In genomic region chr2:204974487-204974886, GRCh38 we compare ENCODE assay signal across 9 cellular contexts.
"Had no signal": no experiment of that assay in that cellular context is flagged by ENCODE, and none has a peak within 500 bp of the region (broad histone marks: within the 10 kb centered on the region; RNA-seq: fewer than 3 reads in every experiment).

No MANE protein-coding gene starts in this region.

- H3K36me3 ChIP-seq: HAP-1 had no signal

- H3K9me3 ChIP-seq: HAP-1 had no signal

- H3K27ac Mint-ChIP-seq: HFFc6, IgD-negative memory B cell had no signal

- H3K4me3 ChIP-seq: GM23248, HAP-1 had no signal

- H3K36me3 Mint-ChIP-seq: IgD-negative memory B cell had no signal

- H3K4me3 Mint-ChIP-seq: HFFc6, IgD-negative memory B cell had no signal

- H3K4me1 Mint-ChIP-seq: IgD-negative memory B cell had no signal

- DNase-seq: GM23248, GOT3, H7, HFFc6, KBM-7 had no signal

- H3K27ac ChIP-seq: GM23248, HL-60 had no signal

- ATAC-seq: HCT116 had no signal

- H3K4me1 ChIP-seq: HAP-1 had no signal
